13 cellular contexts compared by ENCODE assay signal in the genomic region with DNA sequence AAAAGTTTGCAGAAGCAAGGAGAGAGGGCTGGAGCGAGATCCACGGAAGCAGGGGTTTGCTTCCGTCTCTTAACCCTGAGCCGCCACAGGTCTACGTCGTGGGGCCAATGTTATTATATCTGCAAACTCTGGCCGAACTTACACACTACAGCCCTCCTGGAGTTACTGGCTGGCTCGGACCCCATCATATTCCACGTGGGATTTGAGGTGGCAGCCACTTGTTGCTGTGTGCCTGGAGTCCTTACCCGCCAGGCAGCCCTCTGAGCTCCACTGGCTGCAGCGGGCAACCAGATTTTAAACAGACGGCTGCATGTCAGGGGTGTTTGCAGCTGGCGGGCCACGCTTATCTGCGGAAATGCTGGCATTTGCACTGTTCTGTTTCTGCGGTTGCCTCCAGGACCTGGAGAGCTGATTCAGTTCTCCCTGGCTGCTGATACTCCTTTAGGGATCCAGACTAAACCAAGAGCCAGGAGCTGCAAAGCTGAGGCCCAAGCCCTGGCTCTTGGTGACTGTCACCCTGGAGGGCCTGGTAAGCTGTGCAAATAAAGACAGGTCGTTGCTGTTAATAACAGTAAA.
"Had no signal": no experiment of that assay in that cellular context is flagged by ENCODE, and none has a peak within 500 bp of the region (broad histone marks: within the 10 kb centered on the region; RNA-seq: fewer than 3 reads in every experiment).

No MANE protein-coding gene starts in this region.

- H3K27ac Mint-ChIP-seq: natural killer cell; T-helper 2 cell treated with Interferon-gamma antibody and Interleukin-4, amounts not matched to agents 5 μg/mL and 100 μg/mL, for 36 hours had no signal

- H3K9me3 ChIP-seq: SJCRH30 had no signal

- H3K27me3 ChIP-seq: SJCRH30 had no signal

- H3K9me3 Mint-ChIP-seq: natural killer cell; stimulated activated effector memory CD8-positive, alpha-beta T cell treated with anti-CD3 and anti-CD28 coated beads, Interleukin-12 subunit alpha, Interleukin-12 subunit beta, amount 100 ng/mL, for 72 hours; T-helper 2 cell treated with Interferon-gamma antibody and Interleukin-4, amounts not matched to agents 5 μg/mL and 100 μg/mL, for 36 hours had no signal

- ATAC-seq: natural killer cell; stimulated activated effector memory CD8-positive, alpha-beta T cell treated with anti-CD3 and anti-CD28 coated beads, Interleukin-12 subunit alpha, Interleukin-12 subunit beta, amount 100 ng/mL, for 72 hours had no signal

- H3K4me3 Mint-ChIP-seq: natural killer cell; stimulated activated effector memory CD8-positive, alpha-beta T cell treated with anti-CD3 and anti-CD28 coated beads, Interleukin-12 subunit alpha, Interleukin-12 subunit beta, amount 100 ng/mL, for 72 hours; T-helper 2 cell treated with Interferon-gamma antibody and Interleukin-4, amounts not matched to agents 5 μg/mL and 100 μg/mL, for 36 hours had no signal

- H3K4me3 ChIP-seq: coronary artery, SJCRH30 had no signal

- DNase-seq: activated CD4-positive, alpha-beta T cell treated with anti-CD3 and anti-CD28 coated beads for 1 hour; activated CD4-positive, alpha-beta T cell treated with anti-CD3 and anti-CD28 coated beads, Interleukin-2, amount 50 U/mL, for 4 hours; activated naive CD4-positive, alpha-beta T cell treated with anti-CD3 and anti-CD28 coated beads, Interleukin-2, amount 50 U/mL, for 16 hours; activated T-cell treated with anti-CD3 and anti-CD28 coated beads, Interleukin-2, amount 50 U/mL, for 1 hour; central memory CD4-positive, alpha-beta T cell; mesendoderm; natural killer cell; SJCRH30; stimulated activated CD4-positive, alpha-beta T cell treated with anti-CD3 and anti-CD28 coated beads, Interleukin-12 subunit alpha, Interleukin-12 subunit beta, amount 100 ng/mL, for 4 hours; stimulated activated CD4-positive, alpha-beta T cell treated with anti-CD3 and anti-CD28 coated beads, Interleukin-2, amount 100 ng/mL, for 24 hours had no signal

- H3K27ac ChIP-seq: coronary artery, SJCRH30 had no signal

- H3K36me3 ChIP-seq: SJCRH30 had no signal
